In the genomic region with DNA sequence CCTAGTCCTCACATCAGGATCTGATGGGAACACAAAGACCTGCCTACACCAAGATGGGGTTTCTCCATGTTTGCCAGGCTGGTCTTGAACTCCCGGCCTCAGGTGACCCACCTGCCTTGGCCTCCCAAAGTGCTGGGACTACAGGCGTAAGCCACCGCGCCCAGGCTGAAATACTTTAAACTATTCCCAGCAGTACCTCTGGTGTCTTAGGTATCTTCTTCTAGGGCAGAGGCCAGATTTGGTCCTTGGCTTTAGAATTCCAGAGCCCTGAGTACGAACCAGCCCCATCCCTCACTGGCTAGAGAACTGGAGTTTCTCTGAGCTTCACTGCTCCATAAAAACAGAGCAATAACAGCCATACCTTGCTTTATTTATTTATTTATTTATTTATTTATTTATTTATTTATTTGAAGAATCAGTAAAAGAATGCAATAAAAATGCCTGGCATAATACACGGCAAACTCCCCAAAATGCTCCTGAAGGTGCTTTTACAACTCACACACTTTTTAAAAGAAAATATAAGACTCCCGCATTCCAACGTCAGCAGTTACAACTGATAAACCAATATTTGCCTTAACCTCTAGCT, we compare ENCODE assay signal across 1 cellular context.
TF ChIP-seq lines count a peak whose summit lies in the region.

No MANE protein-coding gene starts in this region.

TF ChIP-seq in HEK293, 187 proteins besides CTCF, POLR2A, EP300 and RAD21 (continued from another document):
- TF ChIP-seq, protein P1, sequence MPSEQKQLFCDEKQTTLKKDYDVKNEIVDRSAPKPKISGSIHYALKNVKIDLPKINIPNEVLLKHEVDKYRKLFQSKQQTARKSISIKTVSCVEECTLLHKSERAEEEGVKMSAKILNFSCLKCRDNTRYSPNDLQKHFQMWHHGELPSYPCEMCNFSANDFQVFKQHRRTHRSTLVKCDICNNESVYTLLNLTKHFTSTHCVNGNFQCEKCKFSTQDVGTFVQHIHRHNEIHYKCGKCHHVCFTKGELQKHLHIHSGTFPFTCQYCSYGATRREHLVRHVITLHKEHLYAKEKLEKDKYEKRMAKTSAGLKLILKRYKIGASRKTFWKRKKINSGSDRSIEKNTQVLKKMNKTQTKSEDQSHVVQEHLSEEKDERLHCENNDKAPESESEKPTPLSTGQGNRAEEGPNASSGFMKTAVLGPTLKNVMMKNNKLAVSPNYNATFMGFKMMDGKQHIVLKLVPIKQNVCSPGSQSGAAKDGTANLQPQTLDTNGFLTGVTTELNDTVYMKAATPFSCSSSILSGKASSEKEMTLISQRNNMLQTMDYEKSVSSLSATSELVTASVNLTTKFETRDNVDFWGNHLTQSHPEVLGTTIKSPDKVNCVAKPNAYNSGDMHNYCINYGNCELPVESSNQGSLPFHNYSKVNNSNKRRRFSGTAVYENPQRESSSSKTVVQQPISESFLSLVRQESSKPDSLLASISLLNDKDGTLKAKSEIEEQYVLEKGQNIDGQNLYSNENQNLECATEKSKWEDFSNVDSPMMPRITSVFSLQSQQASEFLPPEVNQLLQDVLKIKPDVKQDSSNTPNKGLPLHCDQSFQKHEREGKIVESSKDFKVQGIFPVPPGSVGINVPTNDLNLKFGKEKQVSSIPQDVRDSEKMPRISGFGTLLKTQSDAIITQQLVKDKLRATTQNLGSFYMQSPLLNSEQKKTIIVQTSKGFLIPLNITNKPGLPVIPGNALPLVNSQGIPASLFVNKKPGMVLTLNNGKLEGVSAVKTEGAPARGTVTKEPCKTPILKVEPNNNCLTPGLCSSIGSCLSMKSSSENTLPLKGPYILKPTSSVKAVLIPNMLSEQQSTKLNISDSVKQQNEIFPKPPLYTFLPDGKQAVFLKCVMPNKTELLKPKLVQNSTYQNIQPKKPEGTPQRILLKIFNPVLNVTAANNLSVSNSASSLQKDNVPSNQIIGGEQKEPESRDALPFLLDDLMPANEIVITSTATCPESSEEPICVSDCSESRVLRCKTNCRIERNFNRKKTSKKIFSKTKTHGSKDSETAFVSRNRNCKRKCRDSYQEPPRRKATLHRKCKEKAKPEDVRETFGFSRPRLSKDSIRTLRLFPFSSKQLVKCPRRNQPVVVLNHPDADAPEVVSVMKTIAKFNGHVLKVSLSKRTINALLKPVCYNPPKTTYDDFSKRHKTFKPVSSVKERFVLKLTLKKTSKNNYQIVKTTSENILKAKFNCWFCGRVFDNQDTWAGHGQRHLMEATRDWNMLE (tag by site-specific recombination; conservative IDR thresholded peaks at IDR 0.05; ENCODE audit: low read depth): peak; percentile 67; the same call in 1 of the 2 replicates
- TF ChIP-seq ZNF394 (tag by site-specific recombination; IDR thresholded peaks at IDR 0.05; ENCODE audit: borderline replicate concordance) (peak; percentile 78; the same call in 1 of the 2 replicates), ZNF426 (tag by site-specific recombination; IDR thresholded peaks at IDR 0.05) (peak; percentile 55), ZNF521 (tag by site-specific recombination; IDR thresholded peaks at IDR 0.05) (no peak), ZNF555 (tag by site-specific recombination; conservative IDR thresholded peaks at IDR 0.05) (peak; percentile 34; the same call in 1 of the 2 replicates), GFI1B (tag by site-specific recombination; IDR thresholded peaks at IDR 0.05) (no peak), ZBTB8A (tag by site-specific recombination; IDR thresholded peaks at IDR 0.05) (0 out of 2 replicates have a peak, but pooled peaks have one; percentile 32)
- TF ChIP-seq, protein P2, sequence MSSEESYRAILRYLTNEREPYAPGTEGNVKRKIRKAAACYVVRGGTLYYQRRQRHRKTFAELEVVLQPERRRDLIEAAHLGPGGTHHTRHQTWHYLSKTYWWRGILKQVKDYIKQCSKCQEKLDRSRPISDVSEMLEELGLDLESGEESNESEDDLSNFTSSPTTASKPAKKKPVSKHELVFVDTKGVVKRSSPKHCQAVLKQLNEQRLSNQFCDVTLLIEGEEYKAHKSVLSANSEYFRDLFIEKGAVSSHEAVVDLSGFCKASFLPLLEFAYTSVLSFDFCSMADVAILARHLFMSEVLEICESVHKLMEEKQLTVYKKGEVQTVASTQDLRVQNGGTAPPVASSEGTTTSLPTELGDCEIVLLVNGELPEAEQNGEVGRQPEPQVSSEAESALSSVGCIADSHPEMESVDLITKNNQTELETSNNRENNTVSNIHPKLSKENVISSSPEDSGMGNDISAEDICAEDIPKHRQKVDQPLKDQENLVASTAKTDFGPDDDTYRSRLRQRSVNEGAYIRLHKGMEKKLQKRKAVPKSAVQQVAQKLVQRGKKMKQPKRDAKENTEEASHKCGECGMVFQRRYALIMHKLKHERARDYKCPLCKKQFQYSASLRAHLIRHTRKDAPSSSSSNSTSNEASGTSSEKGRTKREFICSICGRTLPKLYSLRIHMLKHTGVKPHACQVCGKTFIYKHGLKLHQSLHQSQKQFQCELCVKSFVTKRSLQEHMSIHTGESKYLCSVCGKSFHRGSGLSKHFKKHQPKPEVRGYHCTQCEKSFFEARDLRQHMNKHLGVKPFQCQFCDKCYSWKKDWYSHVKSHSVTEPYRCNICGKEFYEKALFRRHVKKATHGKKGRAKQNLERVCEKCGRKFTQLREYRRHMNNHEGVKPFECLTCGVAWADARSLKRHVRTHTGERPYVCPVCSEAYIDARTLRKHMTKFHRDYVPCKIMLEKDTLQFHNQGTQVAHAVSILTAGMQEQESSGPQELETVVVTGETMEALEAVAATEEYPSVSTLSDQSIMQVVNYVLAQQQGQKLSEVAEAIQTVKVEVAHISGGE (tag by site-specific recombination; conservative IDR thresholded peaks at IDR 0.05; ENCODE audit: low read depth): peak; percentile 54
